Comparison of ENCODE assay signal across 9 cellular contexts in the genomic region with DNA sequence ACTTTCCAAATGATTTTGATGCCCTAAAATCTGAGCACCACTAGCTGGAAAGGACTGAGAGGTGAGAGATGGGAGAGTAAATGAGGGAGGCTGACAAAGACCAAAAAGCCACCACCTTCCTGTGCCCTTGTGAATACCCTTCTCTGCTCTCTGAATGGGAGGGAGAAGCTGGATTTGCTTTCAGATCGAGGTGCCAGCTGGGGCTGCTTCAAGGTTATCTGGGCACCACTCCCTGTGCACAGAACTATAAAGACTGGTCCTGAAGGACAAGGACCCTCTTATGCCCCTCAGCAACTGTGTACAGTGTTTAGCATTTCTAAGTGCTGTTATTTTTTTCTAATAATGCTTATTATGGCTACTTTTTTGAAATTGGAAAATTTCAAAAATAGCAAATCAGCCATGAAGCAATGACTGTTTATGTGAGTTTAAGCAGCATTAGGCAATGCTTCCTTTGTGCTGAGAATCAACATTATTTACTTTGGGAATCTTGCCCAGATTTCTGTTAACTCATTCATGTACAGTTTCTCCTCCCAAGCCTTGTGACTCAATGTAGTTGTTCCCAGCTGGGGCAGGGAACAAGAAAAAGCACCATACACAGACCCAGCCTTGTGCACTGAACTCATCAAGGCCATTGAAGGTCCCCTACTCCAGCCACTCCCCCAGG. TPM values are rescaled to one million over a fixed set of nuclear protein-coding genes. Genes with fewer than 3 reads are reported as not detected.
DNase-seq lines count a peak whose midpoint lies in the region; ATAC-seq, FAIRE-seq and TF ChIP-seq lines count a peak whose summit lies in the region.
"Had no signal": no experiment of that assay in that cellular context is flagged by ENCODE, and none has a peak within 500 bp of the region (broad histone marks: within the 10 kb centered on the region; RNA-seq: fewer than 3 reads in every experiment).

No MANE protein-coding gene starts in this region.

- no peak for FAIRE-seq in GM12892 (lab: Jason Lieb, UNC)

- ATAC-seq in GM21423 (IDR thresholded peaks at IDR 0.05; ENCODE audit: unreplicated experiment): no peak

- DNase-seq in AG10803 (ENCODE audit: low read depth) (peak; percentile 89), NCI-H446 treated with DMSO at 0.1 percent for 48 hours (lab: John Stamatoyannopoulos, UW) (peak; percentile 86), epithelial cell of proximal tubule (ENCODE audit: low read depth) (peak; percentile 94), myocyte (ENCODE audit: low read depth) (peak; percentile 37), HUDEP-2 (lab: John Stamatoyannopoulos, UW; ENCODE audit: unreplicated experiment in 76 of 76) (no peak), GM12892 (ENCODE audit: insufficient read length) (no peak), cortex of kidney (lab: John Stamatoyannopoulos, UW) (no peak)
- DNase-seq: NCI-H510A had no signal

- no peak for TF ChIP-seq POLR2A in GM12892 (IDR thresholded peaks at IDR 0.05; ENCODE audit: low read depth, low read length)

- no peak for TF ChIP-seq CTCF in AG10803 (conservative IDR thresholded peaks at IDR 0.05; ENCODE audit: low read length)
- TF ChIP-seq CTCF in epithelial cell of proximal tubule (conservative IDR thresholded peaks at IDR 0.05; ENCODE audit: low read depth, low read length): no peak

- no peak overlapping the region for H3K4me3 ChIP-seq in AG10803 (ENCODE audit: low read length)
- H3K4me3 ChIP-seq in epithelial cell of proximal tubule (ENCODE audit: low read depth, low read length): no peak overlapping the region

RNA-seq across cellular contexts. Expression of a gene that starts 37.4 kb away (rescaled TPM):
- total RNA-seq in epithelial cell of proximal tubule (163 and 225 TPM in 2 replicates), myocyte (396 and 434 TPM in 2 replicates)
- polyA plus RNA-seq in myocyte (2012): 192 TPM
- polyA plus RNA-seq in GM12892 (2012; ENCODE audit: missing spikeins): 133 TPM

Comparison
In these comparisons a context has a peak if more than half of its experiments do, and no peak if none do; other contexts are left out.
1. DNase-seq: peak in AG10803 (single experiment), NCI-H446 treated with DMSO at 0.1 percent for 48 hours (single experiment), epithelial cell of proximal tubule (single experiment) and myocyte (single experiment); none in HUDEP-2 (0 of 76), GM12892 (single experiment) and cortex of kidney (single experiment).